Comparison of ENCODE assay signal across 14 cellular contexts in the genomic region with DNA sequence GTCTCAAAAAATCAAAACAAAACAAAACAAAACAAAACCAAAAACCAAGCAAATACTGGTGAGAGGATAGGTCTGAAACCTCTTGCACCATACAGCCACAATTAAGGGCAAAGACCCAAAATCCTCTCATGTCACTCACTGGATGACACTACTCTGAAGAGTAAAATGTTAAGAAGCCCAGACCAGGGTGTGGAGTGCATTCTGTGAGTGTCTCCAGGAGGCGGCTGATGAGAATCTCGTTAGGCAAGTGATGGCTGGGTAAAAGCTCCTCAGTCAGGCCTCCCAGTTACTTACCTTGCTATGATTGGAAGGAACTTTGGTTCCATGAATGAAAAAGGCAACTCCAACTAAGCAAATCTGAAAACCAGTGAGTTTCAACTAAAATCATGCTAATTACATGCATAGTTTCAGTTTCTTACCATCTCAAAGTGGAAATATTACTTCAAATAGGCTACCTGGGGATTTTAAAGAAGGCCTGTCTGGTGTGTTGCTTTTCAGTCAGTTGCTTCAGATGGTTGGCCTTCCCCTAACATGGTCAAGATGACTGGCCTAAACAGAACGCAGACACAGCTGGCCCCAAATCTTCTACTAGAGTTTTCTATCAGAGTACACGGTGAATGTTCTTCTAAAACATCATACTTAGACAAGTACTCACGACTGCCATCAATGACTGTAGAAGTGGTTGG.
DNase-seq lines count a peak whose midpoint lies in the region; ATAC-seq and FAIRE-seq lines count a peak whose summit lies in the region.
"Had no signal": no experiment of that assay in that cellular context is flagged by ENCODE, and none has a peak within 500 bp of the region (broad histone marks: within the 10 kb centered on the region; RNA-seq: fewer than 3 reads in every experiment).

No MANE protein-coding gene starts in this region.

- peaks cover 44% of the 10 kb centered on the region for H3K36me3 Mint-ChIP-seq in activated naive CD8-positive, alpha-beta T cell treated with anti-CD3 and anti-CD28 coated beads for 36 hours
- peaks cover 41% of the 10 kb centered on the region for H3K36me3 Mint-ChIP-seq in activated naive CD8-positive, alpha-beta T cell treated with anti-CD3 and anti-CD28 coated beads, Interleukin-2, amount 50 U/mL, for 24 hours (ENCODE audit: low read depth)
- peaks cover 64% of the 10 kb centered on the region for H3K36me3 Mint-ChIP-seq in T-helper 1 cell treated with Interleukin-12 subunit alpha and Interleukin-12 subunit beta and Interleukin-4 antibody, amounts not matched to agents 30 μg/mL and 1 μg/mL, for 36 hours (ENCODE audit: low read depth)
- peaks cover 66% of the 10 kb centered on the region for H3K36me3 Mint-ChIP-seq in stimulated activated memory B cell treated with anti-CD40 and anti-IgM and Interleukin-4, amounts not matched to agents 10 μg/mL and 1 μg/mL and 100 μg/mL, for 72 hours

- no peak for DNase-seq in activated naive CD8-positive, alpha-beta T cell treated with anti-CD3 and anti-CD28 coated beads for 36 hours
- DNase-seq in activated naive CD8-positive, alpha-beta T cell treated with anti-CD3 and anti-CD28 coated beads, Interleukin-2, amount 50 U/mL, for 24 hours, result no peak
- DNase-seq in GM18507 (ENCODE audit: extremely low spot score, insufficient read length, low read depth), result no peak
- no peak for DNase-seq in OCI-M1 (lab: John Stamatoyannopoulos, UW)
- DNase-seq: body of pancreas, colonic mucosa, IMR-90, MG63, NCI-H146 had no signal

- H3K4me1 Mint-ChIP-seq in activated naive CD8-positive, alpha-beta T cell treated with anti-CD3 and anti-CD28 coated beads for 36 hours, result peaks cover 13% of the 10 kb centered on the region
- H3K4me1 Mint-ChIP-seq in activated naive CD8-positive, alpha-beta T cell treated with anti-CD3 and anti-CD28 coated beads, Interleukin-2, amount 50 U/mL, for 24 hours, result peaks cover 6% of the 10 kb centered on the region
- H3K4me1 Mint-ChIP-seq in T-helper 1 cell treated with Interleukin-12 subunit alpha and Interleukin-12 subunit beta and Interleukin-4 antibody, amounts not matched to agents 30 μg/mL and 1 μg/mL, for 36 hours (ENCODE audit: low read depth), result peaks cover 21% of the 10 kb centered on the region
- no peaks in the 10 kb centered on the region for H3K4me1 Mint-ChIP-seq in stimulated activated memory B cell treated with anti-CD40 and anti-IgM and Interleukin-4, amounts not matched to agents 10 μg/mL and 1 μg/mL and 100 μg/mL, for 72 hours

- H3K27me3 Mint-ChIP-seq in activated naive CD8-positive, alpha-beta T cell treated with anti-CD3 and anti-CD28 coated beads for 36 hours, result no peaks in the 10 kb centered on the region
- H3K27me3 Mint-ChIP-seq in activated naive CD8-positive, alpha-beta T cell treated with anti-CD3 and anti-CD28 coated beads, Interleukin-2, amount 50 U/mL, for 24 hours, result no peaks in the 10 kb centered on the region
- H3K27me3 Mint-ChIP-seq in T-helper 1 cell treated with Interleukin-12 subunit alpha and Interleukin-12 subunit beta and Interleukin-4 antibody, amounts not matched to agents 30 μg/mL and 1 μg/mL, for 36 hours (ENCODE audit: low read depth), result no peaks in the 10 kb centered on the region
- no peaks in the 10 kb centered on the region for H3K27me3 Mint-ChIP-seq in stimulated activated memory B cell treated with anti-CD40 and anti-IgM and Interleukin-4, amounts not matched to agents 10 μg/mL and 1 μg/mL and 100 μg/mL, for 72 hours

- H3K4me3 Mint-ChIP-seq in activated naive CD8-positive, alpha-beta T cell treated with anti-CD3 and anti-CD28 coated beads for 36 hours, result no peak overlapping the region
- no peak overlapping the region for H3K4me3 Mint-ChIP-seq in activated naive CD8-positive, alpha-beta T cell treated with anti-CD3 and anti-CD28 coated beads, Interleukin-2, amount 50 U/mL, for 24 hours
- no peak overlapping the region for H3K4me3 Mint-ChIP-seq in T-helper 1 cell treated with Interleukin-12 subunit alpha and Interleukin-12 subunit beta and Interleukin-4 antibody, amounts not matched to agents 30 μg/mL and 1 μg/mL, for 36 hours
- no peak overlapping the region for H3K4me3 Mint-ChIP-seq in stimulated activated memory B cell treated with anti-CD40 and anti-IgM and Interleukin-4, amounts not matched to agents 10 μg/mL and 1 μg/mL and 100 μg/mL, for 72 hours

- peak overlapping the region; percentile 13 for H3K27ac Mint-ChIP-seq in activated naive CD8-positive, alpha-beta T cell treated with anti-CD3 and anti-CD28 coated beads for 36 hours
- no peak overlapping the region for H3K27ac Mint-ChIP-seq in activated naive CD8-positive, alpha-beta T cell treated with anti-CD3 and anti-CD28 coated beads, Interleukin-2, amount 50 U/mL, for 24 hours
- peak overlapping the region; percentile 19 for H3K27ac Mint-ChIP-seq in T-helper 1 cell treated with Interleukin-12 subunit alpha and Interleukin-12 subunit beta and Interleukin-4 antibody, amounts not matched to agents 30 μg/mL and 1 μg/mL, for 36 hours
- H3K27ac Mint-ChIP-seq in stimulated activated memory B cell treated with anti-CD40 and anti-IgM and Interleukin-4, amounts not matched to agents 10 μg/mL and 1 μg/mL and 100 μg/mL, for 72 hours, result peak overlapping the region; percentile 0

- FAIRE-seq in GM18507 (lab: Jason Lieb, UNC), result peak; percentile 69
- FAIRE-seq: H1 had no signal

- ATAC-seq in activated naive CD8-positive, alpha-beta T cell treated with anti-CD3 and anti-CD28 coated beads, Interleukin-2, amount 50 U/mL, for 24 hours, result no peak
- ATAC-seq in stimulated activated memory B cell treated with anti-CD40 and anti-IgM and Interleukin-4, amounts not matched to agents 10 μg/mL and 1 μg/mL and 100 μg/mL, for 72 hours, result no peak
- no peak for ATAC-seq in HG03520 (IDR thresholded peaks at IDR 0.05; ENCODE audit: unreplicated experiment)
- ATAC-seq: body of pancreas, Panc1 had no signal

- H3K9me3 Mint-ChIP-seq in activated naive CD8-positive, alpha-beta T cell treated with anti-CD3 and anti-CD28 coated beads for 36 hours, result no peaks in the 10 kb centered on the region
- H3K9me3 Mint-ChIP-seq in activated naive CD8-positive, alpha-beta T cell treated with anti-CD3 and anti-CD28 coated beads, Interleukin-2, amount 50 U/mL, for 24 hours, result no peaks in the 10 kb centered on the region
- peaks cover 25% of the 10 kb centered on the region for H3K9me3 Mint-ChIP-seq in T-helper 1 cell treated with Interleukin-12 subunit alpha and Interleukin-12 subunit beta and Interleukin-4 antibody, amounts not matched to agents 30 μg/mL and 1 μg/mL, for 36 hours
- H3K9me3 Mint-ChIP-seq in stimulated activated memory B cell treated with anti-CD40 and anti-IgM and Interleukin-4, amounts not matched to agents 10 μg/mL and 1 μg/mL and 100 μg/mL, for 72 hours, result peaks cover 5% of the 10 kb centered on the region
